ENCODE assay signal across 8 cellular contexts in genomic region chr17:4566785-4567184, GRCh38. TPM values are rescaled to one million over a fixed set of nuclear protein-coding genes. Genes with fewer than 3 reads are reported as not detected.
DNase-seq lines count a peak whose midpoint lies in the region; ATAC-seq and TF ChIP-seq lines count a peak whose summit lies in the region.

No MANE protein-coding gene starts in this region.

- no peaks in the 10 kb centered on the region for H3K36me3 Mint-ChIP-seq in activated naive CD4-positive, alpha-beta T cell treated with anti-CD3 and anti-CD28 coated beads for 36 hours (ENCODE audit: low read depth)

- no peak overlapping the region for H3K4me3 ChIP-seq in heart left ventricle

- H3K27me3 Mint-ChIP-seq in activated naive CD4-positive, alpha-beta T cell treated with anti-CD3 and anti-CD28 coated beads for 36 hours (ENCODE audit: low read depth): no peaks in the 10 kb centered on the region

- H3K4me1 Mint-ChIP-seq in activated naive CD4-positive, alpha-beta T cell treated with anti-CD3 and anti-CD28 coated beads for 36 hours (ENCODE audit: low read depth): peaks cover 26% of the 10 kb centered on the region

- peak; percentile 62 to 83 (median 78) for TF ChIP-seq CTCF in heart left ventricle (IDR thresholded peaks at IDR 0.05)

- WGBS in heart left ventricle, 4 donors: 20 to 23% (median 20%) methylated on average over 5 of the region's 5 CpGs

- peak; percentile 80 for DNase-seq in COLO829 (ENCODE audit: low spot score)
- DNase-seq in HPDE6-E6E7 (ENCODE audit: extremely low spot score): peak; percentile 62
- DNase-seq in NCI-H82 (lab: John Stamatoyannopoulos, UW): peak; percentile 92
- peak; percentile 78 for DNase-seq in activated naive CD4-positive, alpha-beta T cell treated with anti-CD3 and anti-CD28 coated beads for 36 hours
- peak in 4 of 5 donors; percentile 44 to 55 (median 51) for DNase-seq in heart left ventricle
- DNase-seq in renal cortical epithelial cell (ENCODE audit: low read depth): peak; percentile 48
- DNase-seq in KG1 (lab: John Stamatoyannopoulos, UW): no peak

- peak overlapping the region in 1 of 12 donors; percentile 45 for H3K27ac ChIP-seq in heart left ventricle

- ATAC-seq in heart left ventricle (peak; percentile 79 to 90 (median 88)), HG03108 (IDR thresholded peaks at IDR 0.05; ENCODE audit: unreplicated experiment) (no peak)

- no peak overlapping the region for H3K27ac Mint-ChIP-seq in activated naive CD4-positive, alpha-beta T cell treated with anti-CD3 and anti-CD28 coated beads for 36 hours

- no peaks in the 10 kb centered on the region for H3K9me3 ChIP-seq in heart left ventricle

- H3K36me3 ChIP-seq in heart left ventricle: no peaks in the 10 kb centered on the region

- CTCF ChIA-PET in activated naive CD4-positive, alpha-beta T cell treated with anti-CD3 and anti-CD28 coated beads for 36 hours (lab: Charles Lee): interaction anchor here (0.6 to 4.7 kb wide), 30 partner anchors 9 to 347 kb away, joined by 3 to 101 read pairs (median 4); partner anchors contain the start of gene MYBBP1A

- H3K4me1 ChIP-seq in heart left ventricle: peaks cover 0 to 19% (median 5%) of the 10 kb centered on the region in 12 donors

- no peak for TF ChIP-seq POLR2A in heart left ventricle (IDR thresholded peaks at IDR 0.05)

- no peaks in the 10 kb centered on the region for H3K9me3 Mint-ChIP-seq in activated naive CD4-positive, alpha-beta T cell treated with anti-CD3 and anti-CD28 coated beads for 36 hours

- H3K27me3 ChIP-seq in heart left ventricle: no peaks in the 10 kb centered on the region

- intact Hi-C loops in activated naive CD4-positive, alpha-beta T cell treated with anti-CD3 and anti-CD28 coated beads for 36 hours (cut with micrococcal nuclease): loop anchor here (1.0 to 10.0 kb wide), 5 partner anchors 60 to 336 kb away; partner anchors contain the start of genes CHRNE, GLTPD2 and VMO1
- intact Hi-C loops in heart left ventricle (cut with DNase I): loop anchor here (1.0 to 10.0 kb wide), 8 partner anchors 41 to 328 kb away; partner anchors contain the start of gene C17orf107 (in 1 of the 10)

- H3K4me3 Mint-ChIP-seq in activated naive CD4-positive, alpha-beta T cell treated with anti-CD3 and anti-CD28 coated beads for 36 hours: no peak overlapping the region

RNA-seq across cellular contexts. Expression of gene GGT6, which starts 6.4 kb away (rescaled TPM):
- total RNA-seq in activated naive CD4-positive, alpha-beta T cell treated with anti-CD3 and anti-CD28 coated beads for 36 hours: not detected
- total RNA-seq in heart left ventricle: not detected
- not detected for polyA plus RNA-seq in heart left ventricle
- total RNA-seq in renal cortical epithelial cell: 0.05 TPM in 1 of 2 replicates, not detected in the other

RNA-seq across cellular contexts. Expression of gene MYBBP1A, which starts 11.6 kb away (rescaled TPM):
- 10 to 100 TPM; 73.7 to 80.7 TPM for total RNA-seq in activated naive CD4-positive, alpha-beta T cell treated with anti-CD3 and anti-CD28 coated beads for 36 hours
- total RNA-seq in heart left ventricle: 10 to 100 TPM; 17.4 to 34.8 (median 24.4) TPM
- 10 to 100 TPM; 15.5 to 27.8 TPM for polyA plus RNA-seq in heart left ventricle
- total RNA-seq in renal cortical epithelial cell: 33.5 and 44.5 TPM in 2 replicates

RNA-seq across cellular contexts. Expression of gene SMTNL2, which starts 17.5 kb away (rescaled TPM):
- not detected for total RNA-seq in activated naive CD4-positive, alpha-beta T cell treated with anti-CD3 and anti-CD28 coated beads for 36 hours
- total RNA-seq in heart left ventricle: 10 to 100 TPM; 10.1 to 47.5 (median 18.5) TPM
- polyA plus RNA-seq in heart left ventricle: 1 to 10 TPM; 2.1 to 8.2 TPM
- under 0.01 and 16.1 TPM in 2 replicates for total RNA-seq in renal cortical epithelial cell
